30 cellular contexts compared by ENCODE assay signal in genomic region chr13:101911752-101912151, GRCh38.
"Had no signal": no experiment of that assay in that cellular context is flagged by ENCODE, and none has a peak within 500 bp of the region (broad histone marks: within the 10 kb centered on the region; RNA-seq: fewer than 3 reads in every experiment).

No MANE protein-coding gene starts in this region.

- H3K36me3 ChIP-seq: adrenal gland, brain microvascular endothelial cell, breast epithelium had no signal

- H3K27ac ChIP-seq: adrenal gland, body of pancreas, brain microvascular endothelial cell, breast epithelium, VCaP had no signal

- H3K4me3 ChIP-seq: adrenal gland, body of pancreas, breast epithelium had no signal

- DNase-seq: activated B cell treated with CpG ODN at 0.5 μM for 24 hours; activated CD4-positive, alpha-beta memory T cell treated with anti-CD3 and anti-CD28 coated beads for 36 hours; activated CD4-positive, alpha-beta T cell treated with anti-CD3 and anti-CD28 coated beads for 4 hours; activated CD4-positive, alpha-beta T cell treated with anti-CD3 and anti-CD28 coated beads, Interleukin-2, amount 10 ng/mL, durations not matched to agents 24 days and 14 days; activated CD4-positive, alpha-beta T cell treated with anti-CD3 and anti-CD28 coated beads, Interleukin-2, amount 50 U/mL, for 1 hour; activated CD4-positive, alpha-beta T cell treated with anti-CD3 and anti-CD28 coated beads, Interleukin-2, amount 50 U/mL, for 4 hours; activated CD4-positive, CD25-positive, alpha-beta regulatory T cell treated with anti-CD3 and anti-CD28 coated beads, Interleukin-2, amount 50 U/mL, for 72 hours; activated CD8-positive, alpha-beta memory T cell treated with anti-CD3 and anti-CD28 coated beads, Interleukin-2, amount 50 U/mL, for 4 hours; activated CD8-positive, alpha-beta T cell treated with anti-CD3 and anti-CD28 coated beads for 36 hours; activated effector memory CD4-positive, alpha-beta T cell treated with anti-CD3 and anti-CD28 coated beads, Interleukin-2, amount 50 U/mL, for 16 hours; activated gamma-delta T cell treated with Interleukin-2 at 50 U/mL for 16 hours; activated naive CD4-positive, alpha-beta T cell; activated naive CD4-positive, alpha-beta T cell treated with anti-CD3 and anti-CD28 coated beads for 36 hours; activated naive CD4-positive, alpha-beta T cell treated with anti-CD3 and anti-CD28 coated beads, Interleukin-2, amount 50 U/mL, for 16 hours; activated naive CD8-positive, alpha-beta T cell treated with anti-CD3 and anti-CD28 coated beads for 36 hours; activated T-cell treated with anti-CD3 and anti-CD28 coated beads for 4 hours; activated T-cell treated with anti-CD3 and anti-CD28 coated beads, Interleukin-2, amount 50 U/mL, for 1 hour; activated T-cell treated with anti-CD3 and anti-CD28 coated beads, Interleukin-2, amount 50 U/mL, for 4 hours; activated T-cell treated with anti-CD3 and anti-CD28 coated beads, Interleukin-2, amount 50 U/mL, for 72 hours; adrenal gland; amniotic stem cell; aorta; body of pancreas; brain microvascular endothelial cell; central memory CD4-positive, alpha-beta T cell; T-helper 17 cell had no signal

- FAIRE-seq: astrocyte, TTC549 had no signal

- H3K9me3 ChIP-seq: adrenal gland, body of pancreas, breast epithelium had no signal
